1 cellular context compared by ENCODE assay signal in the genomic region with DNA sequence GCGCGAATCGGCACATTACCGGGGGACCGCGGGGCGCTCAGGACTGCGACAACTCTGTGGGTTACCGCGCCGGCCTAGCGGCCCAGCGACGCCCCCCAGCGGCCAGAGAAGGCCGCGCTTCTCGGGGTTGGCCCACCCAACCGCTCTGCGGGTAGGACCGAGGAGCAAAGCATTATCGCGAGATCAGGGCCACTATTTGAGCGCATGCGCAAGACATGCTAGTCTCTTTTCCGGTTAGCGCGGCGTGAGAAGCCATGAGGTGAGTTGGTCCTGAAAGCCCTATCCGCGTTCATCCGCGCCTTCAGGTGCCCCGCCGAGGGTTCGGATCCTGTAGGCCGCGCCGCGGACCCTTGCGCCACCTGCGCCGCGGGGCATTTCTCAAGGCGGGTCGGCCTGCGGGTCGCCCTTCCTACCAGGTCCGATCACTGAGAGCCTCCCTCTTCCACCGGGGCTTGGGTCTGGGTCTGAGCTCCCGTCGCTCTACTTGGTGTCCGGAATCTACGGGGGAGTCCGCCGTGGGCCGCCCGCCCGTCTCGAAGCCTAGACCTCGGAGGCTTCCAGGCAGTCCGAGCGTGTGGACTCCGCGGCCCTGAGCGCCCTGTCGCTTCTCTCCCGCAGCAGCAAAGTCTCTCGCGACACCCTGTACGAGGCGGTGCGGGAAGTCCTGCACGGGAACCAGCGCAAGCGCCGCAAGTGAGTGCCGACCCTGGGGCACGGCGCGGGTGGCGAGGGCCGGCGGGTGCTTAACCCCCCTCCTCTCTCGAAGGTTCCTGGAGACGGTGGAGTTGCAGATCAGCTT.
TF ChIP-seq lines count a peak whose summit lies in the region.

TSS of gene RPL10A (plus strand) at position 221 of the 799 bp plus-strand sequence. CDS start at position 255, 34 bp downstream.

TF ChIP-seq in HepG2, 621 proteins besides CTCF, POLR2A, EP300 and RAD21 (continued from another document and continues in another):
- TF ChIP-seq GPBP1L1 (CRISPR knock-in tag; IDR thresholded peaks at IDR 0.05) (no peak), SNRNP70 (IDR thresholded peaks at IDR 0.05; ENCODE audit: low read depth, low read length) (no peak), ZNF577 (CRISPR knock-in tag; IDR thresholded peaks at IDR 0.05; ENCODE audit: borderline replicate concordance, low read depth) (peak; percentile 74; the same call in 1 of the 2 replicates), ARHGAP35 (CRISPR knock-in tag; IDR thresholded peaks at IDR 0.05; ENCODE audit: borderline replicate concordance) (peak; percentile 84; the same call in 1 of the 2 replicates), HNF1A (IDR thresholded peaks at IDR 0.05; ENCODE audit: low read depth) (no peak), HNF1A (CRISPR knock-in tag; IDR thresholded peaks at IDR 0.05; ENCODE audit: borderline replicate concordance) (peak; percentile 91), NCOR1 (IDR thresholded peaks at IDR 0.05; ENCODE audit: borderline replicate concordance, low read length) (no peak), ZNF124 (CRISPR knock-in tag; IDR thresholded peaks at IDR 0.05) (peak; percentile 98), ZNF382 (CRISPR knock-in tag; IDR thresholded peaks at IDR 0.05; ENCODE audit: borderline replicate concordance) (no peak), JUN (CRISPR knock-in tag; IDR thresholded peaks at IDR 0.05) (no peak; the same call in 1 of the 2 replicates), ATM (IDR thresholded peaks at IDR 0.05; ENCODE audit: borderline replicate concordance) (no peak), ZNF562 (CRISPR knock-in tag; IDR thresholded peaks at IDR 0.05; ENCODE audit: borderline replicate concordance) (no peak), ZNF274 (CRISPR knock-in tag; IDR thresholded peaks at IDR 0.05) (peak; percentile 98), ZNF674 (CRISPR knock-in tag; IDR thresholded peaks at IDR 0.05; ENCODE audit: low read depth) (peak; percentile 96), RBAK (CRISPR knock-in tag; IDR thresholded peaks at IDR 0.05) (0 out of 2 replicates have a peak, but pooled peaks have one; percentile 40), TMF1 (CRISPR knock-in tag; IDR thresholded peaks at IDR 0.05; ENCODE audit: low read depth) (peak; percentile 95), ZNF232 (CRISPR knock-in tag; IDR thresholded peaks at IDR 0.05; ENCODE audit: borderline replicate concordance) (peak; percentile 85), ZKSCAN5 (CRISPR knock-in tag; IDR thresholded peaks at IDR 0.05) (no peak), ZNF839 (CRISPR knock-in tag; IDR thresholded peaks at IDR 0.05; ENCODE audit: borderline replicate concordance) (no peak), ZBTB38 (CRISPR knock-in tag; IDR thresholded peaks at IDR 0.05) (peak; percentile 93), EHMT2 (IDR thresholded peaks at IDR 0.05; ENCODE audit: borderline replicate concordance, low read depth, low read length) (no peak), GTF2F1 (IDR thresholded peaks at IDR 0.05; ENCODE audit: low read length) (0 out of 2 replicates have a peak, but pooled peaks have one; percentile 70), RNF219 (CRISPR knock-in tag; IDR thresholded peaks at IDR 0.05) (peak; percentile 84; the same call in 1 of the 2 replicates), CBX5 (CRISPR knock-in tag; IDR thresholded peaks at IDR 0.05; ENCODE audit: borderline replicate concordance) (peak; percentile 67), FOXJ3 (CRISPR knock-in tag; IDR thresholded peaks at IDR 0.05; ENCODE audit: borderline replicate concordance) (no peak; the same call in 1 of the 2 replicates), SMAD1 (CRISPR knock-in tag; IDR thresholded peaks at IDR 0.05; ENCODE audit: borderline replicate concordance, low read depth) (peak; percentile 99), CEBPG (CRISPR knock-in tag; IDR thresholded peaks at IDR 0.05) (peak; percentile 82), HOXA5 (CRISPR knock-in tag; IDR thresholded peaks at IDR 0.05) (peak; percentile 97), ZNF567 (CRISPR knock-in tag; IDR thresholded peaks at IDR 0.05; ENCODE audit: borderline replicate concordance) (peak; percentile 98), ZNF143 (CRISPR knock-in tag; IDR thresholded peaks at IDR 0.05) (peak; percentile 58; the same call in 1 of the 2 replicates), ZSCAN12 (CRISPR knock-in tag; IDR thresholded peaks at IDR 0.05) (peak; percentile 18; the same call in 1 of the 2 replicates), SAFB2 (CRISPR knock-in tag; IDR thresholded peaks at IDR 0.05; ENCODE audit: borderline replicate concordance, low read depth) (peak; percentile 97), ZNF160 (CRISPR knock-in tag; IDR thresholded peaks at IDR 0.05) (peak; percentile 93), ZNF629 (CRISPR knock-in tag; conservative IDR thresholded peaks at IDR 0.05) (peak; percentile 65; the same call in 1 of the 2 replicates), FOXP1 (IDR thresholded peaks at IDR 0.05) (no peak), FOXP1 (CRISPR knock-in tag; IDR thresholded peaks at IDR 0.05) (no peak), GPN1 (CRISPR knock-in tag; IDR thresholded peaks at IDR 0.05; ENCODE audit: borderline replicate concordance) (no peak; the same call in 1 of the 2 replicates), ZSCAN20 (CRISPR knock-in tag; IDR thresholded peaks at IDR 0.05; ENCODE audit: borderline replicate concordance) (no peak; the same call in 1 of the 2 replicates), PHF8 (CRISPR knock-in tag; IDR thresholded peaks at IDR 0.05) (peak; percentile 94), ZNF44 (CRISPR knock-in tag; IDR thresholded peaks at IDR 0.05) (peak; percentile 74; the same call in 1 of the 2 replicates), XRCC5 (optimal IDR thresholded peaks at IDR 0.05; ENCODE audit: low read length) (peak; percentile 99)
- TF ChIP-seq, protein P1, sequence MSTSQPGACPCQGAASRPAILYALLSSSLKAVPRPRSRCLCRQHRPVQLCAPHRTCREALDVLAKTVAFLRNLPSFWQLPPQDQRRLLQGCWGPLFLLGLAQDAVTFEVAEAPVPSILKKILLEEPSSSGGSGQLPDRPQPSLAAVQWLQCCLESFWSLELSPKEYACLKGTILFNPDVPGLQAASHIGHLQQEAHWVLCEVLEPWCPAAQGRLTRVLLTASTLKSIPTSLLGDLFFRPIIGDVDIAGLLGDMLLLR (CRISPR knock-in tag; IDR thresholded peaks at IDR 0.05) = peak; percentile 98
- TF ChIP-seq, protein P2, sequence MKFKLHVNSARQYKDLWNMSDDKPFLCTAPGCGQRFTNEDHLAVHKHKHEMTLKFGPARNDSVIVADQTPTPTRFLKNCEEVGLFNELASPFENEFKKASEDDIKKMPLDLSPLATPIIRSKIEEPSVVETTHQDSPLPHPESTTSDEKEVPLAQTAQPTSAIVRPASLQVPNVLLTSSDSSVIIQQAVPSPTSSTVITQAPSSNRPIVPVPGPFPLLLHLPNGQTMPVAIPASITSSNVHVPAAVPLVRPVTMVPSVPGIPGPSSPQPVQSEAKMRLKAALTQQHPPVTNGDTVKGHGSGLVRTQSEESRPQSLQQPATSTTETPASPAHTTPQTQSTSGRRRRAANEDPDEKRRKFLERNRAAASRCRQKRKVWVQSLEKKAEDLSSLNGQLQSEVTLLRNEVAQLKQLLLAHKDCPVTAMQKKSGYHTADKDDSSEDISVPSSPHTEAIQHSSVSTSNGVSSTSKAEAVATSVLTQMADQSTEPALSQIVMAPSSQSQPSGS (CRISPR knock-in tag; IDR thresholded peaks at IDR 0.05) = peak; percentile 79
- TF ChIP-seq, protein P3, sequence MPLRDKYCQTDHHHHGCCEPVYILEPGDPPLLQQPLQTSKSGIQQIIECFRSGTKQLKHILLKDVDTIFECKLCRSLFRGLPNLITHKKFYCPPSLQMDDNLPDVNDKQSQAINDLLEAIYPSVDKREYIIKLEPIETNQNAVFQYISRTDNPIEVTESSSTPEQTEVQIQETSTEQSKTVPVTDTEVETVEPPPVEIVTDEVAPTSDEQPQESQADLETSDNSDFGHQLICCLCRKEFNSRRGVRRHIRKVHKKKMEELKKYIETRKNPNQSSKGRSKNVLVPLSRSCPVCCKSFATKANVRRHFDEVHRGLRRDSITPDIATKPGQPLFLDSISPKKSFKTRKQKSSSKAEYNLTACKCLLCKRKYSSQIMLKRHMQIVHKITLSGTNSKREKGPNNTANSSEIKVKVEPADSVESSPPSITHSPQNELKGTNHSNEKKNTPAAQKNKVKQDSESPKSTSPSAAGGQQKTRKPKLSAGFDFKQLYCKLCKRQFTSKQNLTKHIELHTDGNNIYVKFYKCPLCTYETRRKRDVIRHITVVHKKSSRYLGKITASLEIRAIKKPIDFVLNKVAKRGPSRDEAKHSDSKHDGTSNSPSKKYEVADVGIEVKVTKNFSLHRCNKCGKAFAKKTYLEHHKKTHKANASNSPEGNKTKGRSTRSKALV (CRISPR knock-in tag; IDR thresholded peaks at IDR 0.05) = peak; percentile 94
- TF ChIP-seq, protein P4, sequence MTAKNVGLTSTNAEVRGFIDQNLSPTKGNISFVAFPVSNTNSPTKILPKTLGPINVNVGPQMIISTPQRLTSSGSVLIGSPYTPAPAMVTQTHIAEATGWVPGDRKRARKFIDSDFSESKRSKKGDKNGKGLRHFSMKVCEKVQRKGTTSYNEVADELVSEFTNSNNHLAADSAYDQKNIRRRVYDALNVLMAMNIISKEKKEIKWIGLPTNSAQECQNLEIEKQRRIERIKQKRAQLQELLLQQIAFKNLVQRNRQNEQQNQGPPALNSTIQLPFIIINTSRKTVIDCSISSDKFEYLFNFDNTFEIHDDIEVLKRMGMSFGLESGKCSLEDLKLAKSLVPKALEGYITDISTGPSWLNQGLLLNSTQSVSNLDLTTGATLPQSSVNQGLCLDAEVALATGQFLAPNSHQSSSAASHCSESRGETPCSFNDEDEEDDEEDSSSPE (CRISPR knock-in tag; IDR thresholded peaks at IDR 0.05) = peak; percentile 87
- TF ChIP-seq, protein P5, sequence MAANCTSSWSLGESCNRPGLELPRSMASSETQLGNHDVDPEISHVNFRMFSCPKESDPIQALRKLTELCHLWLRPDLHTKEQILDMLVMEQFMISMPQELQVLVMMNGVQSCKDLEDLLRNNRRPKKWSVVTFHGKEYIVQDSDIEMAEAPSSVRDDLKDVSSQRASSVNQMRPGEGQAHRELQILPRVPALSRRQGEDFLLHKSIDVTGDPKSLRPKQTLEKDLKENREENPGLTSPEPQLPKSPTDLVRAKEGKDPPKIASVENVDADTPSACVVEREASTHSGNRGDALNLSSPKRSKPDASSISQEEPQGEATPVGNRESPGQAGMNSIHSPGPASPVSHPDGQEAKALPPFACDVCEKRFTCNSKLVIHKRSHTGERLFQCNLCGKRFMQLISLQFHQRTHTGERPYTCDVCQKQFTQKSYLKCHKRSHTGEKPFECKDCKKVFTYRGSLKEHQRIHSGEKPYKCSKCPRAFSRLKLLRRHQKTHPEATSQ (CRISPR knock-in tag; IDR thresholded peaks at IDR 0.05; ENCODE audit: borderline replicate concordance) = peak; percentile 98
